24 cellular contexts compared by ENCODE assay signal in genomic region chr10:131021246-131021895, GRCh38.
"Had no signal": no experiment of that assay in that cellular context is flagged by ENCODE, and none has a peak within 500 bp of the region (broad histone marks: within the 10 kb centered on the region; RNA-seq: fewer than 3 reads in every experiment).

No MANE protein-coding gene starts in this region.

- H3K4me3 ChIP-seq: lung, mucosa of descending colon, ovary, psoas muscle, thoracic aorta, uterus had no signal

- H3K27ac Mint-ChIP-seq: activated CD4-positive, alpha-beta T cell treated with anti-CD3 and anti-CD28 coated beads, Interleukin-2, amount 10 ng/mL, durations not matched to agents 24 days and 14 days; activated CD8-positive, alpha-beta T cell treated with anti-CD3 and anti-CD28 coated beads for 36 hours; activated naive CD8-positive, alpha-beta T cell; activated T-helper 17 cell treated with anti-CD3 and anti-CD28 coated beads, Interleukin-2, amount 50 U/mL, for 72 hours; nephron; stimulated activated effector memory CD8-positive, alpha-beta T cell treated with anti-CD3 and anti-CD28 coated beads, Interleukin-12 subunit alpha, Interleukin-12 subunit beta, amount 100 ng/mL, for 72 hours; stimulated activated naive CD8-positive, alpha-beta T cell treated with anti-CD3 and anti-CD28 coated beads, Interleukin-15, Interleukin-2, amounts not matched to agents 100 ng/mL and 50 ng/mL, for 24 hours; T-helper 17 cell had no signal

- H3K27ac ChIP-seq: ovary, psoas muscle, thoracic aorta, uterus had no signal

- H3K27me3 ChIP-seq: ovary, uterus had no signal

- H3K4me1 ChIP-seq: psoas muscle, uterus had no signal

- H3K9me3 ChIP-seq: ovary, psoas muscle, thoracic aorta, uterus had no signal

- H3K4me1 Mint-ChIP-seq: activated CD4-positive, alpha-beta T cell treated with anti-CD3 and anti-CD28 coated beads, Interleukin-2, amount 10 ng/mL, durations not matched to agents 24 days and 14 days; activated T-helper 17 cell treated with anti-CD3 and anti-CD28 coated beads, Interleukin-2, amount 50 U/mL, for 72 hours; nephron; stimulated activated effector memory CD8-positive, alpha-beta T cell treated with anti-CD3 and anti-CD28 coated beads, Interleukin-12 subunit alpha, Interleukin-12 subunit beta, amount 100 ng/mL, for 72 hours; T-helper 17 cell had no signal

- H3K27me3 Mint-ChIP-seq: activated CD4-positive, alpha-beta T cell treated with anti-CD3 and anti-CD28 coated beads, Interleukin-2, amount 10 ng/mL, durations not matched to agents 24 days and 14 days; activated CD8-positive, alpha-beta T cell treated with anti-CD3 and anti-CD28 coated beads for 36 hours; activated T-helper 17 cell treated with anti-CD3 and anti-CD28 coated beads, Interleukin-2, amount 50 U/mL, for 72 hours; stimulated activated naive CD8-positive, alpha-beta T cell treated with anti-CD3 and anti-CD28 coated beads, Interleukin-15, Interleukin-2, amounts not matched to agents 100 ng/mL and 50 ng/mL, for 24 hours had no signal

- H3K4me3 Mint-ChIP-seq: activated CD4-positive, alpha-beta T cell treated with anti-CD3 and anti-CD28 coated beads, Interleukin-2, amount 10 ng/mL, durations not matched to agents 24 days and 14 days; activated CD8-positive, alpha-beta T cell treated with anti-CD3 and anti-CD28 coated beads for 36 hours; activated naive CD8-positive, alpha-beta T cell; activated T-cell treated with anti-CD3 and anti-CD28 coated beads, Interleukin-2, amount 50 U/mL, for 4 hours; activated T-helper 17 cell treated with anti-CD3 and anti-CD28 coated beads, Interleukin-2, amount 50 U/mL, for 72 hours; nephron; stimulated activated effector memory CD8-positive, alpha-beta T cell treated with anti-CD3 and anti-CD28 coated beads, Interleukin-12 subunit alpha, Interleukin-12 subunit beta, amount 100 ng/mL, for 72 hours; stimulated activated naive CD8-positive, alpha-beta T cell treated with anti-CD3 and anti-CD28 coated beads, Interleukin-15, Interleukin-2, amounts not matched to agents 100 ng/mL and 50 ng/mL, for 24 hours; T-helper 17 cell had no signal

- H3K9me3 Mint-ChIP-seq: activated CD4-positive, alpha-beta T cell treated with anti-CD3 and anti-CD28 coated beads, Interleukin-2, amount 10 ng/mL, durations not matched to agents 24 days and 14 days; activated CD8-positive, alpha-beta T cell treated with anti-CD3 and anti-CD28 coated beads for 36 hours; activated T-cell treated with anti-CD3 and anti-CD28 coated beads, Interleukin-2, amount 50 U/mL, for 4 hours; activated T-helper 17 cell treated with anti-CD3 and anti-CD28 coated beads, Interleukin-2, amount 50 U/mL, for 72 hours; nephron; stimulated activated effector memory CD8-positive, alpha-beta T cell treated with anti-CD3 and anti-CD28 coated beads, Interleukin-12 subunit alpha, Interleukin-12 subunit beta, amount 100 ng/mL, for 72 hours; stimulated activated naive CD8-positive, alpha-beta T cell treated with anti-CD3 and anti-CD28 coated beads, Interleukin-15, Interleukin-2, amounts not matched to agents 100 ng/mL and 50 ng/mL, for 24 hours had no signal

- H3K36me3 Mint-ChIP-seq: activated naive CD8-positive, alpha-beta T cell; stimulated activated effector memory CD8-positive, alpha-beta T cell treated with anti-CD3 and anti-CD28 coated beads, Interleukin-12 subunit alpha, Interleukin-12 subunit beta, amount 100 ng/mL, for 72 hours had no signal

- DNase-seq: activated CD4-positive, alpha-beta T cell treated with anti-CD3 and anti-CD28 coated beads, Interleukin-2, amount 10 ng/mL, durations not matched to agents 24 days and 14 days; activated CD4-positive, CD25-positive, alpha-beta regulatory T cell treated with anti-CD3 and anti-CD28 coated beads, Interleukin-2, amount 50 U/mL, for 72 hours; activated CD8-positive, alpha-beta T cell treated with anti-CD3 and anti-CD28 coated beads for 36 hours; activated naive CD4-positive, alpha-beta T cell; activated T-cell treated with anti-CD3 and anti-CD28 coated beads, Interleukin-2, amount 50 U/mL, for 4 hours; anterior cingulate cortex; kidney glomerular epithelial cell; mesendoderm; mucosa of descending colon; ovary; psoas muscle; stimulated activated CD4-positive, alpha-beta T cell treated with anti-CD3 and anti-CD28 coated beads, Interleukin-2, amount 100 ng/mL, for 48 hours; SW 1271; T-helper 17 cell; T1000; trophoblast cell; uterus had no signal

- ATAC-seq: activated CD8-positive, alpha-beta T cell treated with anti-CD3 and anti-CD28 coated beads for 36 hours; activated T-cell treated with anti-CD3 and anti-CD28 coated beads, Interleukin-2, amount 50 U/mL, for 4 hours; activated T-helper 17 cell treated with anti-CD3 and anti-CD28 coated beads, Interleukin-2, amount 50 U/mL, for 72 hours; mucosa of descending colon; psoas muscle; stimulated activated effector memory CD8-positive, alpha-beta T cell treated with anti-CD3 and anti-CD28 coated beads, Interleukin-12 subunit alpha, Interleukin-12 subunit beta, amount 100 ng/mL, for 72 hours; T-helper 17 cell had no signal

- H3K36me3 ChIP-seq: ovary, thoracic aorta, uterus had no signal
